Comparison of ENCODE assay signal across 17 cellular contexts in the genomic region with DNA sequence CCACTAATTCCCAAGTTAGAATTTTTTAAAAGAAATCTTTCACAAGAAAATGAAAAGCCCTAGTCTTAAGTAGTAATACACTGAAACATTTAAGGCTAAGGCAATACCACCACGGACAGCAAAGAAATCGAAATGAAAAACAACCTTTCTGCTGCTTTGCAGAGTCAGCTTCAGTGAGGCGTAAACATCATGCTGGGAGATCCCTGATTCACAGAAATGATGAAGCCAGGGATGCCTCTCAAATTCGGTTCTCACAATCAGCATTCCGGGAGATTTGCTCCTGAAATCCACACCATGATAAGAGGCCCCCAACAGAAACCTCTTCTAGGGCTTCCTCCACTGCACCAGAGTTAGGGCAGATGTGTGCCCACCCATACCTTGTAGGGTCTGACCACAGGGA. TPM values are rescaled to one million over a fixed set of nuclear protein-coding genes. Genes with fewer than 3 reads are reported as not detected.
DNase-seq lines count a peak whose midpoint lies in the region; ATAC-seq and TF ChIP-seq lines count a peak whose summit lies in the region.
"Had no signal": no experiment of that assay in that cellular context is flagged by ENCODE, and none has a peak within 500 bp of the region (broad histone marks: within the 10 kb centered on the region; RNA-seq: fewer than 3 reads in every experiment).

No MANE protein-coding gene starts in this region.

- H3K27ac ChIP-seq in psoas muscle, result no peak overlapping the region
- H3K27ac ChIP-seq: spleen, thoracic aorta had no signal

- in situ Hi-C loops in G401 (cut with HindIII; ENCODE audit: low sequenced_read_pairs), result no loop called here

- peak overlapping the region; percentile 72 for H3K27ac Mint-ChIP-seq in activated naive CD8-positive, alpha-beta T cell treated with anti-CD3 and anti-CD28 coated beads, Interleukin-2, amount 50 U/mL, for 24 hours
- H3K27ac Mint-ChIP-seq: activated B cell treated with CpG ODN at 0.5 μM for 24 hours had no signal

- no peak overlapping the region for H3K4me3 ChIP-seq in psoas muscle
- H3K4me3 ChIP-seq: spleen, thoracic aorta had no signal

- no peaks in the 10 kb centered on the region for H3K9me3 Mint-ChIP-seq in activated naive CD8-positive, alpha-beta T cell treated with anti-CD3 and anti-CD28 coated beads, Interleukin-2, amount 50 U/mL, for 24 hours

- intact Hi-C loops in psoas muscle (cut with DNase I), result no loop called here

- ATAC-seq in activated naive CD8-positive, alpha-beta T cell treated with anti-CD3 and anti-CD28 coated beads, Interleukin-2, amount 50 U/mL, for 24 hours, result no peak
- no peak for ATAC-seq in psoas muscle
- ATAC-seq: SK-N-SH treated with all-trans-retinoic acid at 6 μM for 48 hours had no signal

- TF ChIP-seq CTCF in psoas muscle (IDR thresholded peaks at IDR 0.05), result no peak

- no peak overlapping the region for H3K4me3 Mint-ChIP-seq in activated naive CD8-positive, alpha-beta T cell treated with anti-CD3 and anti-CD28 coated beads, Interleukin-2, amount 50 U/mL, for 24 hours
- H3K4me3 Mint-ChIP-seq: activated B cell treated with CpG ODN at 0.5 μM for 24 hours had no signal

- H3K36me3 Mint-ChIP-seq in activated naive CD8-positive, alpha-beta T cell treated with anti-CD3 and anti-CD28 coated beads, Interleukin-2, amount 50 U/mL, for 24 hours (ENCODE audit: low read depth), result peaks cover 10% of the 10 kb centered on the region

- H3K4me1 Mint-ChIP-seq in activated naive CD8-positive, alpha-beta T cell treated with anti-CD3 and anti-CD28 coated beads, Interleukin-2, amount 50 U/mL, for 24 hours, result peaks cover 60% of the 10 kb centered on the region

- H3K27me3 ChIP-seq in psoas muscle (ENCODE audit: insufficient read depth in 3 of 3, low read length in 2 of 3), result no peaks in the 10 kb centered on the region
- H3K27me3 ChIP-seq: spleen had no signal

- H3K4me1 ChIP-seq in psoas muscle, result peaks cover 6% of the 10 kb centered on the region

- 59 to 75% (median 71%) methylated on average over 5 of the region's 5 CpGs for WGBS in psoas muscle, 3 donors

- no peaks in the 10 kb centered on the region for H3K27me3 Mint-ChIP-seq in activated naive CD8-positive, alpha-beta T cell treated with anti-CD3 and anti-CD28 coated beads, Interleukin-2, amount 50 U/mL, for 24 hours
- H3K27me3 Mint-ChIP-seq: activated B cell treated with CpG ODN at 0.5 μM for 24 hours; naive thymus-derived CD4-positive, alpha-beta T cell had no signal

- peak; percentile 29 for DNase-seq in G401 (ENCODE audit: low spot score)
- no peak for DNase-seq in activated naive CD8-positive, alpha-beta T cell treated with anti-CD3 and anti-CD28 coated beads, Interleukin-2, amount 50 U/mL, for 24 hours
- DNase-seq in fibroblast of peridontal ligament (ENCODE audit: extremely low read depth), result peak; percentile 70
- DNase-seq in retina, result peak; percentile 43
- DNase-seq in SKM-1 (lab: John Stamatoyannopoulos, UW; ENCODE audit: unreplicated experiment), result no peak
- DNase-seq in psoas muscle, result no peak
- no peak for DNase-seq in globus pallidus (ENCODE audit: low spot score)
- DNase-seq in NCI-H446 treated with DMSO at 0.1 percent for 48 hours (lab: John Stamatoyannopoulos, UW), result no peak
- DNase-seq: activated B cell treated with CpG ODN at 0.5 μM for 24 hours; naive thymus-derived CD4-positive, alpha-beta T cell; NCI-H2171 had no signal

- H3K9me3 ChIP-seq in psoas muscle, result no peaks in the 10 kb centered on the region
- H3K9me3 ChIP-seq: thoracic aorta had no signal

- H3K36me3 ChIP-seq in psoas muscle (ENCODE audit: insufficient read depth in 1 of 2, low read depth in 1 of 2), result peaks cover 0 to 4% of the 10 kb centered on the region in 2 donors

RNA-seq across cellular contexts. Expression of a gene that starts 18.6 kb away (rescaled TPM):
- total RNA-seq in G401 (2014; rRNA removed; shearing (Covaris generic)), result 49.2 and 67.8 TPM in 2 replicates
- total RNA-seq in psoas muscle, result 10 to 100 TPM; 21.1 to 40.8 (median 22.6) TPM
- 10 to 100 TPM; 14.2 to 30.3 (median 19.1) TPM for polyA plus RNA-seq in psoas muscle

RNA-seq across cellular contexts. Expression of a gene that starts 36.3 kb away (rescaled TPM):
- total RNA-seq in G401 (2014; rRNA removed; shearing (Covaris generic)), result not detected in 2 replicates
- total RNA-seq in psoas muscle, result not detected
- polyA plus RNA-seq in psoas muscle, result not detected
- total RNA-seq: activated B cell treated with CpG ODN at 0.5 μM for 24 hours; activated naive CD4-positive, alpha-beta T cell treated with anti-CD3 and anti-CD28 coated beads, Interleukin-2, amount 50 U/mL, for 72 hours; frontal cortex; kidney epithelial cell; naive thymus-derived CD4-positive, alpha-beta T cell; spleen; thoracic aorta had no signal
- polyA plus RNA-seq: naive thymus-derived CD4-positive, alpha-beta T cell; spleen had no signal

Comparison
In these comparisons a context has a peak if more than half of its experiments do, and no peak if none do; other contexts are left out.
1. DNase-seq: peak in G401 (single experiment), fibroblast of peridontal ligament (single experiment) and retina (single experiment); none in activated naive CD8-positive, alpha-beta T cell treated with anti-CD3 and anti-CD28 coated beads, Interleukin-2, amount 50 U/mL, for 24 hours (single experiment), SKM-1 (single experiment), psoas muscle (0 of 2), globus pallidus (single experiment) and NCI-H446 treated with DMSO at 0.1 percent for 48 hours (single experiment).